Comparison of ENCODE assay signal across 1 cellular context in the genomic region with DNA sequence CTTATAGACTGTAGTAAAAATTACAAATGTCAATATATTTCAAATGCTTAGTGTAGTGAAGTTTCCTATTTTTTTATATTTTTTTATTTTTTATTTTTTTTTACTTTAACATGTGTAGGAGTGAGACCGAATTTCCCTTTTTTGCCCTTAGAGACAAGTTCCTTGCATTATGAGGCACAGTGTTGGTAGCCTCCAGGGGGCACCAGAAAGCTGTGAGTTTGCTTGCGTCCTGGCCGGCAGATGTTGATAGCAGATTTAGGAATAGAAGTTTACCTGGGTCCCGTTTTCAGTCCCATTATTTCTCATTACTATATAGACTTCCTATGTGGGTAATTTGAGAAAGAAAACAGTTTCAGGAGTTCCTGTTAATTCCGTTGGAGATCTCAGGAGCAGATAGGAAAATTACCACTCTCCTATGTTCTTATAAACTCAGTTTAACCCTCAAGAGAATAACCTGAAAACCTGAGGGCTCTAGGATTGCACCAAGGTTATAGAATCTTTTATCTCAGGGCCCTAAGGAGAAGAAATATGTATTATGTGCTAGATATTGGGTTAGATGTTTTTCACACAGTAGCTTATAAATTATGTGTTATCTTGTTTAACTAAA.
TF ChIP-seq lines count a peak whose summit lies in the region.

No MANE protein-coding gene starts in this region.

TF ChIP-seq in H1, 55 proteins besides CTCF, POLR2A, EP300 and RAD21 (continued from another document):
- TF ChIP-seq, protein P1, sequence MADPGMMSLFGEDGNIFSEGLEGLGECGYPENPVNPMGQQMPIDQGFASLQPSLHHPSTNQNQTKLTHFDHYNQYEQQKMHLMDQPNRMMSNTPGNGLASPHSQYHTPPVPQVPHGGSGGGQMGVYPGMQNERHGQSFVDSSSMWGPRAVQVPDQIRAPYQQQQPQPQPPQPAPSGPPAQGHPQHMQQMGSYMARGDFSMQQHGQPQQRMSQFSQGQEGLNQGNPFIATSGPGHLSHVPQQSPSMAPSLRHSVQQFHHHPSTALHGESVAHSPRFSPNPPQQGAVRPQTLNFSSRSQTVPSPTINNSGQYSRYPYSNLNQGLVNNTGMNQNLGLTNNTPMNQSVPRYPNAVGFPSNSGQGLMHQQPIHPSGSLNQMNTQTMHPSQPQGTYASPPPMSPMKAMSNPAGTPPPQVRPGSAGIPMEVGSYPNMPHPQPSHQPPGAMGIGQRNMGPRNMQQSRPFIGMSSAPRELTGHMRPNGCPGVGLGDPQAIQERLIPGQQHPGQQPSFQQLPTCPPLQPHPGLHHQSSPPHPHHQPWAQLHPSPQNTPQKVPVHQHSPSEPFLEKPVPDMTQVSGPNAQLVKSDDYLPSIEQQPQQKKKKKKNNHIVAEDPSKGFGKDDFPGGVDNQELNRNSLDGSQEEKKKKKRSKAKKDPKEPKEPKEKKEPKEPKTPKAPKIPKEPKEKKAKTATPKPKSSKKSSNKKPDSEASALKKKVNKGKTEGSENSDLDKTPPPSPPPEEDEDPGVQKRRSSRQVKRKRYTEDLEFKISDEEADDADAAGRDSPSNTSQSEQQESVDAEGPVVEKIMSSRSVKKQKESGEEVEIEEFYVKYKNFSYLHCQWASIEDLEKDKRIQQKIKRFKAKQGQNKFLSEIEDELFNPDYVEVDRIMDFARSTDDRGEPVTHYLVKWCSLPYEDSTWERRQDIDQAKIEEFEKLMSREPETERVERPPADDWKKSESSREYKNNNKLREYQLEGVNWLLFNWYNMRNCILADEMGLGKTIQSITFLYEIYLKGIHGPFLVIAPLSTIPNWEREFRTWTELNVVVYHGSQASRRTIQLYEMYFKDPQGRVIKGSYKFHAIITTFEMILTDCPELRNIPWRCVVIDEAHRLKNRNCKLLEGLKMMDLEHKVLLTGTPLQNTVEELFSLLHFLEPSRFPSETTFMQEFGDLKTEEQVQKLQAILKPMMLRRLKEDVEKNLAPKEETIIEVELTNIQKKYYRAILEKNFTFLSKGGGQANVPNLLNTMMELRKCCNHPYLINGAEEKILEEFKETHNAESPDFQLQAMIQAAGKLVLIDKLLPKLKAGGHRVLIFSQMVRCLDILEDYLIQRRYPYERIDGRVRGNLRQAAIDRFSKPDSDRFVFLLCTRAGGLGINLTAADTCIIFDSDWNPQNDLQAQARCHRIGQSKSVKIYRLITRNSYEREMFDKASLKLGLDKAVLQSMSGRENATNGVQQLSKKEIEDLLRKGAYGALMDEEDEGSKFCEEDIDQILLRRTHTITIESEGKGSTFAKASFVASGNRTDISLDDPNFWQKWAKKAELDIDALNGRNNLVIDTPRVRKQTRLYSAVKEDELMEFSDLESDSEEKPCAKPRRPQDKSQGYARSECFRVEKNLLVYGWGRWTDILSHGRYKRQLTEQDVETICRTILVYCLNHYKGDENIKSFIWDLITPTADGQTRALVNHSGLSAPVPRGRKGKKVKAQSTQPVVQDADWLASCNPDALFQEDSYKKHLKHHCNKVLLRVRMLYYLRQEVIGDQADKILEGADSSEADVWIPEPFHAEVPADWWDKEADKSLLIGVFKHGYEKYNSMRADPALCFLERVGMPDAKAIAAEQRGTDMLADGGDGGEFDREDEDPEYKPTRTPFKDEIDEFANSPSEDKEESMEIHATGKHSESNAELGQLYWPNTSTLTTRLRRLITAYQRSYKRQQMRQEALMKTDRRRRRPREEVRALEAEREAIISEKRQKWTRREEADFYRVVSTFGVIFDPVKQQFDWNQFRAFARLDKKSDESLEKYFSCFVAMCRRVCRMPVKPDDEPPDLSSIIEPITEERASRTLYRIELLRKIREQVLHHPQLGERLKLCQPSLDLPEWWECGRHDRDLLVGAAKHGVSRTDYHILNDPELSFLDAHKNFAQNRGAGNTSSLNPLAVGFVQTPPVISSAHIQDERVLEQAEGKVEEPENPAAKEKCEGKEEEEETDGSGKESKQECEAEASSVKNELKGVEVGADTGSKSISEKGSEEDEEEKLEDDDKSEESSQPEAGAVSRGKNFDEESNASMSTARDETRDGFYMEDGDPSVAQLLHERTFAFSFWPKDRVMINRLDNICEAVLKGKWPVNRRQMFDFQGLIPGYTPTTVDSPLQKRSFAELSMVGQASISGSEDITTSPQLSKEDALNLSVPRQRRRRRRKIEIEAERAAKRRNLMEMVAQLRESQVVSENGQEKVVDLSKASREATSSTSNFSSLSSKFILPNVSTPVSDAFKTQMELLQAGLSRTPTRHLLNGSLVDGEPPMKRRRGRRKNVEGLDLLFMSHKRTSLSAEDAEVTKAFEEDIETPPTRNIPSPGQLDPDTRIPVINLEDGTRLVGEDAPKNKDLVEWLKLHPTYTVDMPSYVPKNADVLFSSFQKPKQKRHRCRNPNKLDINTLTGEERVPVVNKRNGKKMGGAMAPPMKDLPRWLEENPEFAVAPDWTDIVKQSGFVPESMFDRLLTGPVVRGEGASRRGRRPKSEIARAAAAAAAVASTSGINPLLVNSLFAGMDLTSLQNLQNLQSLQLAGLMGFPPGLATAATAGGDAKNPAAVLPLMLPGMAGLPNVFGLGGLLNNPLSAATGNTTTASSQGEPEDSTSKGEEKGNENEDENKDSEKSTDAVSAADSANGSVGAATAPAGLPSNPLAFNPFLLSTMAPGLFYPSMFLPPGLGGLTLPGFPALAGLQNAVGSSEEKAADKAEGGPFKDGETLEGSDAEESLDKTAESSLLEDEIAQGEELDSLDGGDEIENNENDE (IDR thresholded peaks at IDR 0.05; ENCODE audit: insufficient replicate concordance, low read length) = no peak
- TF ChIP-seq POLR2AphosphoS5 (IDR thresholded peaks at IDR 0.05; ENCODE audit: low read depth, low read length) = no peak
- TF ChIP-seq SIN3A (conservative IDR thresholded peaks at IDR 0.05 in 1 of 2, IDR thresholded peaks at IDR 0.05 in 1 of 2; ENCODE audit: low read depth in 1 of 2, low read length in 2 of 2) = no peak
- TF ChIP-seq CREB1 (IDR thresholded peaks at IDR 0.05) = no peak
- no peak for TF ChIP-seq SP2 (IDR thresholded peaks at IDR 0.05; ENCODE audit: low read length)
